1 cellular context compared by ENCODE assay signal in the genomic region with DNA sequence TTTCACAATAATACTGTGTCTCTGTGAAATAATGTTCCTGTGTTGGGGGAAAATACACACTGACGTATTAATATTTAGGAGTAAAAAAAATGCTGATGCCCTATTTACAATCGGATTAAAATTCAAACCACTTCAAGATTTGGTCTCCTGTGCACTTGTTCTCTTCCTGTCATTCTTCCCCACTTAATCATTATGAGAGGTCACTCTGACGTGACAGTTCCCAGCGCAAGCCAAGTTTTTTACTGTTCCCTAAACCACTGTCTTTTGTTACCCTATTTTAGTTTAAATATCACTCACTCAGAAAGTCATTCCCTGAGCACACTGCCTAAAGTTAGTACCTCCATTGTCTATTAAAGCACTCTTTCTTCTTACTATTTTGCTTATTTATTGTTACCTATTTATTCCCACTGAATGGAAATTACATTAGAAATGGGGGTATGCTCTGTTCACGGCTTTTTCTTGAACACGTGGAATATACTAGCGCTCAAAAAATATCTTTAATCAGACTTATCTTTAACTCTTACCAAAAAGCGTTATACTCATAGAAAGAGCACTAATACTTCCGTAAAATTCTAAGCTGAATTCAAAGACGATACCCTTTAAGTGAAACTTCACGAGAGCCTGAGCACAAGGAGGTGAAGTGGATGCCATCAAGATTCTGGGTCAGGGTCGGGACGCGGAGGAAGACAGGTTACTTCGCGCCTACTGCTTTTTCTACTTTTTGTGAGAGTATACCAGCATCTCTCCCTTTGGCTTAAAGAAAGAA.
A peak's percentile ranks its signal among the peaks of the same experiment; 100 is the strongest.
TF ChIP-seq lines count a peak whose summit lies in the region.

No MANE protein-coding gene starts in this region.

TF ChIP-seq in K562, 482 proteins besides CTCF, POLR2A, EP300 and RAD21 (continues in another document):
- TF ChIP-seq, protein P1, sequence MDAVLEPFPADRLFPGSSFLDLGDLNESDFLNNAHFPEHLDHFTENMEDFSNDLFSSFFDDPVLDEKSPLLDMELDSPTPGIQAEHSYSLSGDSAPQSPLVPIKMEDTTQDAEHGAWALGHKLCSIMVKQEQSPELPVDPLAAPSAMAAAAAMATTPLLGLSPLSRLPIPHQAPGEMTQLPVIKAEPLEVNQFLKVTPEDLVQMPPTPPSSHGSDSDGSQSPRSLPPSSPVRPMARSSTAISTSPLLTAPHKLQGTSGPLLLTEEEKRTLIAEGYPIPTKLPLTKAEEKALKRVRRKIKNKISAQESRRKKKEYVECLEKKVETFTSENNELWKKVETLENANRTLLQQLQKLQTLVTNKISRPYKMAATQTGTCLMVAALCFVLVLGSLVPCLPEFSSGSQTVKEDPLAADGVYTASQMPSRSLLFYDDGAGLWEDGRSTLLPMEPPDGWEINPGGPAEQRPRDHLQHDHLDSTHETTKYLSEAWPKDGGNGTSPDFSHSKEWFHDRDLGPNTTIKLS (IDR thresholded peaks at IDR 0.05; ENCODE audit: borderline replicate concordance, low read depth) = peak; percentile 23; the same call in 1 of the 2 replicates
- TF ChIP-seq ZNF316 (IDR thresholded peaks at IDR 0.05) = peak; percentile 71
- TF ChIP-seq, protein P2, sequence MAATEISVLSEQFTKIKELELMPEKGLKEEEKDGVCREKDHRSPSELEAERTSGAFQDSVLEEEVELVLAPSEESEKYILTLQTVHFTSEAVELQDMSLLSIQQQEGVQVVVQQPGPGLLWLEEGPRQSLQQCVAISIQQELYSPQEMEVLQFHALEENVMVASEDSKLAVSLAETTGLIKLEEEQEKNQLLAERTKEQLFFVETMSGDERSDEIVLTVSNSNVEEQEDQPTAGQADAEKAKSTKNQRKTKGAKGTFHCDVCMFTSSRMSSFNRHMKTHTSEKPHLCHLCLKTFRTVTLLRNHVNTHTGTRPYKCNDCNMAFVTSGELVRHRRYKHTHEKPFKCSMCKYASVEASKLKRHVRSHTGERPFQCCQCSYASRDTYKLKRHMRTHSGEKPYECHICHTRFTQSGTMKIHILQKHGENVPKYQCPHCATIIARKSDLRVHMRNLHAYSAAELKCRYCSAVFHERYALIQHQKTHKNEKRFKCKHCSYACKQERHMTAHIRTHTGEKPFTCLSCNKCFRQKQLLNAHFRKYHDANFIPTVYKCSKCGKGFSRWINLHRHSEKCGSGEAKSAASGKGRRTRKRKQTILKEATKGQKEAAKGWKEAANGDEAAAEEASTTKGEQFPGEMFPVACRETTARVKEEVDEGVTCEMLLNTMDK (IDR thresholded peaks at IDR 0.05; ENCODE audit: borderline replicate concordance, insufficient read depth, low read depth, low read length, poor library complexity, severe bottlenecking) = no peak
- TF ChIP-seq, protein P3, sequence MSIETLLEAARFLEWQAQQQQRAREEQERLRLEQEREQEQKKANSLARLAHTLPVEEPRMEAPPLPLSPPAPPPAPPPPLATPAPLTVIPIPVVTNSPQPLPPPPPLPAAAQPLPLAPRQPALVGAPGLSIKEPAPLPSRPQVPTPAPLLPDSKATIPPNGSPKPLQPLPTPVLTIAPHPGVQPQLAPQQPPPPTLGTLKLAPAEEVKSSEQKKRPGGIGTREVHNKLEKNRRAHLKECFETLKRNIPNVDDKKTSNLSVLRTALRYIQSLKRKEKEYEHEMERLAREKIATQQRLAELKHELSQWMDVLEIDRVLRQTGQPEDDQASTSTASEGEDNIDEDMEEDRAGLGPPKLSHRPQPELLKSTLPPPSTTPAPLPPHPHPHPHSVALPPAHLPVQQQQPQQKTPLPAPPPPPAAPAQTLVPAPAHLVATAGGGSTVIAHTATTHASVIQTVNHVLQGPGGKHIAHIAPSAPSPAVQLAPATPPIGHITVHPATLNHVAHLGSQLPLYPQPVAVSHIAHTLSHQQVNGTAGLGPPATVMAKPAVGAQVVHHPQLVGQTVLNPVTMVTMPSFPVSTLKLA (conservative IDR thresholded peaks at IDR 0.05) = peak; percentile 46 to 62; a peak in 3 of 4 replicates
- 0 out of 2 replicates have a peak, but pooled peaks have one; percentile 51 for TF ChIP-seq LCOR (CRISPR knock-in tag; IDR thresholded peaks at IDR 0.05)
- no peak for TF ChIP-seq MXI1 (IDR thresholded peaks at IDR 0.05; ENCODE audit: low read depth, low read length)
- TF ChIP-seq HDAC2 (IDR thresholded peaks at IDR 0.05) = 0 out of 2 replicates have a peak, but pooled peaks have one; percentile 14
- TF ChIP-seq NR2C1 (IDR thresholded peaks at IDR 0.05) = 0 out of 2 replicates have a peak, but pooled peaks have one; percentile 24
- TF ChIP-seq NR2C1 (tag; IDR thresholded peaks at IDR 0.05) = no peak
- peak; percentile 67 for TF ChIP-seq EP400 (IDR thresholded peaks at IDR 0.05)
- TF ChIP-seq L3MBTL2 (IDR thresholded peaks at IDR 0.05) = peak; percentile 44; the same call in 1 of the 2 replicates
- peak; percentile 54 to 67; a peak in 3 of 4 replicates for TF ChIP-seq KDM1A (IDR thresholded peaks at IDR 0.05)
- TF ChIP-seq MEIS2 (IDR thresholded peaks at IDR 0.05; ENCODE audit: partially characterized antibody) = peak; percentile 97
- TF ChIP-seq, protein P4, sequence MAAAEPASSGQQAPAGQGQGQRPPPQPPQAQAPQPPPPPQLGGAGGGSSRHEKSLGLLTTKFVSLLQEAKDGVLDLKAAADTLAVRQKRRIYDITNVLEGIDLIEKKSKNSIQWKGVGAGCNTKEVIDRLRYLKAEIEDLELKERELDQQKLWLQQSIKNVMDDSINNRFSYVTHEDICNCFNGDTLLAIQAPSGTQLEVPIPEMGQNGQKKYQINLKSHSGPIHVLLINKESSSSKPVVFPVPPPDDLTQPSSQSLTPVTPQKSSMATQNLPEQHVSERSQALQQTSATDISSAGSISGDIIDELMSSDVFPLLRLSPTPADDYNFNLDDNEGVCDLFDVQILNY (CRISPR knock-in tag; IDR thresholded peaks at IDR 0.05) = no peak
- TF ChIP-seq, protein P5, sequence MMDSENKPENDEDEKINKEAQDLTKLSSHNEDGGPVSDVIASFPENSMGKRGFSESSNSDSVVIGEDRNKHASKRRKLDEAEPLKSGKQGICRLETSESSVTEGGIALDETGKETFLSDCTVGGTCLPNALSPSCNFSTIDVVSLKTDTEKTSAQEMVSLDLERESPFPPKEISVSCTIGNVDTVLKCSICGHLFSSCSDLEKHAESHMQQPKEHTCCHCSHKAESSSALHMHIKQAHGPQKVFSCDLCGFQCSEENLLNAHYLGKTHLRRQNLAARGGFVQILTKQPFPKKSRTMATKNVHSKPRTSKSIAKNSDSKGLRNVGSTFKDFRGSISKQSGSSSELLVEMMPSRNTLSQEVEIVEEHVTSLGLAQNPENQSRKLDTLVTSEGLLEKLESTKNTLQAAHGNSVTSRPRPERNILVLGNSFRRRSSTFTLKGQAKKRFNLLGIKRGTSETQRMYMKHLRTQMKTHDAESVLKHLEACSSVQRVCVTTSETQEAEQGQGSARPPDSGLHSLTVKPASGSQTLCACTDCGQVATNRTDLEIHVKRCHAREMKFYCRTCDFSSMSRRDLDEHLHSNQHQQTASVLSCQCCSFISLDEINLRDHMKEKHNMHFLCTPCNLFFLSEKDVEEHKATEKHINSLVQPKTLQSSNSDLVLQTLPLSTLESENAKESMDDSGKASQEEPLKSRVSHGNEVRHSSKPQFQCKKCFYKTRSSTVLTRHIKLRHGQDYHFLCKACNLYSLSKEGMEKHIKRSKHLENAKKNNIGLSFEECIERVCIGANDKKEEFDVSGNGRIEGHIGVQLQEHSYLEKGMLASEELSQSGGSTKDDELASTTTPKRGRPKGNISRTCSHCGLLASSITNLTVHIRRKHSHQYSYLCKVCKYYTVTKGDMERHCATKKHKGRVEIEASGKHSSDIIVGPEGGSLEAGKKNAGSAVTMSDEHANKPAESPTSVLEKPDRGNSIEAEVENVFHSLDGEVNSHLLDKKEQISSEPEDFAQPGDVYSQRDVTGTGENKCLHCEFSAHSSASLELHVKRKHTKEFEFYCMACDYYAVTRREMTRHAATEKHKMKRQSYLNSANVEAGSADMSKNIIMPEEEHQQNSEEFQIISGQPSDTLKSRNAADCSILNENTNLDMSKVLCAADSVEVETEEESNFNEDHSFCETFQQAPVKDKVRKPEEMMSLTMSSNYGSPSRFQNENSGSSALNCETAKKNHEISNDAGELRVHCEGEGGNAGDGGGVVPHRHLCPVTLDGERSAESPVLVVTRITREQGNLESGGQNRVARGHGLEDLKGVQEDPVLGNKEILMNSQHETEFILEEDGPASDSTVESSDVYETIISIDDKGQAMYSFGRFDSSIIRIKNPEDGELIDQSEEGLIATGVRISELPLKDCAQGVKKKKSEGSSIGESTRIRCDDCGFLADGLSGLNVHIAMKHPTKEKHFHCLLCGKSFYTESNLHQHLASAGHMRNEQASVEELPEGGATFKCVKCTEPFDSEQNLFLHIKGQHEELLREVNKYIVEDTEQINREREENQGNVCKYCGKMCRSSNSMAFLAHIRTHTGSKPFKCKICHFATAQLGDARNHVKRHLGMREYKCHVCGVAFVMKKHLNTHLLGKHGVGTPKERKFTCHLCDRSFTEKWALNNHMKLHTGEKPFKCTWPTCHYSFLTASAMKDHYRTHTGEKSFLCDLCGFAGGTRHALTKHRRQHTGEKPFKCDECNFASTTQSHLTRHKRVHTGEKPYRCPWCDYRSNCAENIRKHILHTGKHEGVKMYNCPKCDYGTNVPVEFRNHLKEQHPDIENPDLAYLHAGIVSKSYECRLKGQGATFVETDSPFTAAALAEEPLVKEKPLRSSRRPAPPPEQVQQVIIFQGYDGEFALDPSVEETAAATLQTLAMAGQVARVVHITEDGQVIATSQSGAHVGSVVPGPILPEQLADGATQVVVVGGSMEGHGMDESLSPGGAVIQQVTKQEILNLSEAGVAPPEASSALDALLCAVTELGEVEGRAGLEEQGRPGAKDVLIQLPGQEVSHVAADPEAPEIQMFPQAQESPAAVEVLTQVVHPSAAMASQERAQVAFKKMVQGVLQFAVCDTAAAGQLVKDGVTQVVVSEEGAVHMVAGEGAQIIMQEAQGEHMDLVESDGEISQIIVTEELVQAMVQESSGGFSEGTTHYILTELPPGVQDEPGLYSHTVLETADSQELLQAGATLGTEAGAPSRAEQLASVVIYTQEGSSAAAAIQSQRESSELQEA (IDR thresholded peaks at IDR 0.05; ENCODE audit: low read depth) = no peak
- TF ChIP-seq SMARCA4 (IDR thresholded peaks at IDR 0.05) = 0 out of 2 replicates have a peak, but pooled peaks have one; percentile 22
- TF ChIP-seq, protein P6, sequence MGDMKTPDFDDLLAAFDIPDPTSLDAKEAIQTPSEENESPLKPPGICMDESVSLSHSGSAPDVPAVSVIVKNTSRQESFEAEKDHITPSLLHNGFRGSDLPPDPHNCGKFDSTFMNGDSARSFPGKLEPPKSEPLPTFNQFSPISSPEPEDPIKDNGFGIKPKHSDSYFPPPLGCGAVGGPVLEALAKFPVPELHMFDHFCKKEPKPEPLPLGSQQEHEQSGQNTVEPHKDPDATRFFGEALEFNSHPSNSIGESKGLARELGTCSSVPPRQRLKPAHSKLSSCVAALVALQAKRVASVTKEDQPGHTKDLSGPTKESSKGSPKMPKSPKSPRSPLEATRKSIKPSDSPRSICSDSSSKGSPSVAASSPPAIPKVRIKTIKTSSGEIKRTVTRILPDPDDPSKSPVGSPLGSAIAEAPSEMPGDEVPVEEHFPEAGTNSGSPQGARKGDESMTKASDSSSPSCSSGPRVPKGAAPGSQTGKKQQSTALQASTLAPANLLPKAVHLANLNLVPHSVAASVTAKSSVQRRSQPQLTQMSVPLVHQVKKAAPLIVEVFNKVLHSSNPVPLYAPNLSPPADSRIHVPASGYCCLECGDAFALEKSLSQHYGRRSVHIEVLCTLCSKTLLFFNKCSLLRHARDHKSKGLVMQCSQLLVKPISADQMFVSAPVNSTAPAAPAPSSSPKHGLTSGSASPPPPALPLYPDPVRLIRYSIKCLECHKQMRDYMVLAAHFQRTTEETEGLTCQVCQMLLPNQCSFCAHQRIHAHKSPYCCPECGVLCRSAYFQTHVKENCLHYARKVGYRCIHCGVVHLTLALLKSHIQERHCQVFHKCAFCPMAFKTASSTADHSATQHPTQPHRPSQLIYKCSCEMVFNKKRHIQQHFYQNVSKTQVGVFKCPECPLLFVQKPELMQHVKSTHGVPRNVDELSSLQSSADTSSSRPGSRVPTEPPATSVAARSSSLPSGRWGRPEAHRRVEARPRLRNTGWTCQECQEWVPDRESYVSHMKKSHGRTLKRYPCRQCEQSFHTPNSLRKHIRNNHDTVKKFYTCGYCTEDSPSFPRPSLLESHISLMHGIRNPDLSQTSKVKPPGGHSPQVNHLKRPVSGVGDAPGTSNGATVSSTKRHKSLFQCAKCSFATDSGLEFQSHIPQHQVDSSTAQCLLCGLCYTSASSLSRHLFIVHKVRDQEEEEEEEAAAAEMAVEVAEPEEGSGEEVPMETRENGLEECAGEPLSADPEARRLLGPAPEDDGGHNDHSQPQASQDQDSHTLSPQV (IDR thresholded peaks at IDR 0.05) = peak; percentile 60; the same call in 1 of the 2 replicates
- peak; percentile 55; the same call in 1 of the 2 replicates for TF ChIP-seq NFE2 (IDR thresholded peaks at IDR 0.05; ENCODE audit: low read depth)
- TF ChIP-seq KDM2B (CRISPR knock-in tag; IDR thresholded peaks at IDR 0.05) = no peak
- no peak for TF ChIP-seq TBL1XR1 (IDR thresholded peaks at IDR 0.05; ENCODE audit: low read length in 2 of 2)
